Comparison of ENCODE assay signal across 8 cellular contexts in genomic region chr7:127254163-127254684, GRCh38. TPM values are rescaled to one million over a fixed set of nuclear protein-coding genes. Genes with fewer than 3 reads are reported as not detected.
DNase-seq lines count a peak whose midpoint lies in the region; ATAC-seq and TF ChIP-seq lines count a peak whose summit lies in the region.

No MANE protein-coding gene starts in this region.

- no peaks in the 10 kb centered on the region for H3K36me3 Mint-ChIP-seq in HFFc6 (ENCODE audit: low read depth)
- H3K36me3 Mint-ChIP-seq in naive thymus-derived CD8-positive, alpha-beta T cell = no peaks in the 10 kb centered on the region

- no peaks in the 10 kb centered on the region for H3K4me1 ChIP-seq in BE2C

- in situ Hi-C loops in astrocyte of the cerebellum (cut with HindIII; ENCODE audit: low sequenced_read_pairs) = no loop called here

- no peaks in the 10 kb centered on the region for H3K9me3 Mint-ChIP-seq in HFFc6
- peaks cover 0 to 4% (median 0%) of the 10 kb centered on the region in 9 donors for H3K9me3 Mint-ChIP-seq in naive thymus-derived CD8-positive, alpha-beta T cell

- H3K9me3 ChIP-seq in BE2C = no peaks in the 10 kb centered on the region

- DNase-seq in BE2C = no peak
- DNase-seq in HFFc6 = no peak
- DNase-seq in astrocyte of the cerebellum (ENCODE audit: low read depth) = no peak
- no peak for DNase-seq in naive thymus-derived CD8-positive, alpha-beta T cell

- H3K36me3 ChIP-seq in BE2C = no peaks in the 10 kb centered on the region

- ATAC-seq in naive thymus-derived CD8-positive, alpha-beta T cell = no peak
- ATAC-seq in GM18909 (IDR thresholded peaks at IDR 0.05; ENCODE audit: poor library complexity, unreplicated experiment) (no peak), HG03354 (IDR thresholded peaks at IDR 0.05; ENCODE audit: poor library complexity, severe bottlenecking, unreplicated experiment) (no peak), GM19328 (IDR thresholded peaks at IDR 0.05; ENCODE audit: unreplicated experiment) (no peak), GM21526 (IDR thresholded peaks at IDR 0.05; ENCODE audit: low FRiP score, unreplicated experiment) (no peak)

- peak overlapping the region; percentile 89 for H3K4me3 Mint-ChIP-seq in HFFc6
- H3K4me3 Mint-ChIP-seq in naive thymus-derived CD8-positive, alpha-beta T cell = peak overlapping the region; percentile 83 to 93 (median 88)

- POLR2A ChIA-PET in naive thymus-derived CD8-positive, alpha-beta T cell (lab: Charles Lee) = interaction anchor here (1.8 kb wide), 1 partner anchor 193 kb away, joined by 4 read pairs; no protein-coding TSS in a partner anchor

- peaks cover 59% of the 10 kb centered on the region for H3K27me3 ChIP-seq in BE2C

- H3K4me3 ChIP-seq in BE2C (ENCODE audit: low read depth, low read length) = peak overlapping the region; percentile 78
- peak overlapping the region; percentile 70 for H3K4me3 ChIP-seq in astrocyte of the cerebellum (ENCODE audit: low read depth, low read length)

- no peak overlapping the region for H3K27ac Mint-ChIP-seq in HFFc6
- H3K27ac Mint-ChIP-seq in naive thymus-derived CD8-positive, alpha-beta T cell = no peak overlapping the region

- TF ChIP-seq CTCF in BE2C (IDR thresholded peaks at IDR 0.05; ENCODE audit: low read depth, low read length) = no peak
- TF ChIP-seq CTCF in HFFc6 (IDR thresholded peaks at IDR 0.05) = peak; percentile 51; the same call in 1 of the 2 replicates
- no peak for TF ChIP-seq CTCF in astrocyte of the cerebellum (IDR thresholded peaks at IDR 0.05; ENCODE audit: low read depth, low read length, missing control alignments)

- H3K4me1 Mint-ChIP-seq in HFFc6 (ENCODE audit: low read depth) = peaks cover 6% of the 10 kb centered on the region; the same call in 1 of the 2 replicates
- peaks cover 11 to 35% (median 24%) of the 10 kb centered on the region in 4 donors for H3K4me1 Mint-ChIP-seq in naive thymus-derived CD8-positive, alpha-beta T cell

- peaks cover 28% of the 10 kb centered on the region for H3K27me3 Mint-ChIP-seq in HFFc6 (ENCODE audit: insufficient read depth)
- H3K27me3 Mint-ChIP-seq in naive thymus-derived CD8-positive, alpha-beta T cell = peaks cover 39 to 87% (median 64%) of the 10 kb centered on the region in 5 donors

RNA-seq across cellular contexts. Expression of gene GRM8, which starts 1.5 kb away (rescaled TPM):
- polyA plus RNA-seq in BE2C (2012; ENCODE audit: insufficient read depth, insufficient read length, low read depth) = 1.5 TPM
- total RNA-seq in HFFc6 (2021; fragmentation: NEBNext Ultra II Directional; extraction: Animal tissue kit (Norgen Biotek cat#: 25700)) = not detected
- not detected for total RNA-seq in naive thymus-derived CD8-positive, alpha-beta T cell
- not detected for polyA plus RNA-seq in naive thymus-derived CD8-positive, alpha-beta T cell
